Comparison of ENCODE assay signal across 1 cellular context in genomic region chr16:15608398-15609285, GRCh38.
TF ChIP-seq lines count a peak whose summit lies in the region.

No MANE protein-coding gene starts in this region.

TF ChIP-seq in HEK293, 187 proteins besides CTCF, POLR2A, EP300 and RAD21 (continued from another document):
- TF ChIP-seq ZBTB10 (tag by site-specific recombination; IDR thresholded peaks at IDR 0.05) (no peak), ZNF830 (tag by site-specific recombination; IDR thresholded peaks at IDR 0.05; ENCODE audit: low read depth) (no peak)
